Comparison of ENCODE assay signal across 8 cellular contexts in the genomic region with DNA sequence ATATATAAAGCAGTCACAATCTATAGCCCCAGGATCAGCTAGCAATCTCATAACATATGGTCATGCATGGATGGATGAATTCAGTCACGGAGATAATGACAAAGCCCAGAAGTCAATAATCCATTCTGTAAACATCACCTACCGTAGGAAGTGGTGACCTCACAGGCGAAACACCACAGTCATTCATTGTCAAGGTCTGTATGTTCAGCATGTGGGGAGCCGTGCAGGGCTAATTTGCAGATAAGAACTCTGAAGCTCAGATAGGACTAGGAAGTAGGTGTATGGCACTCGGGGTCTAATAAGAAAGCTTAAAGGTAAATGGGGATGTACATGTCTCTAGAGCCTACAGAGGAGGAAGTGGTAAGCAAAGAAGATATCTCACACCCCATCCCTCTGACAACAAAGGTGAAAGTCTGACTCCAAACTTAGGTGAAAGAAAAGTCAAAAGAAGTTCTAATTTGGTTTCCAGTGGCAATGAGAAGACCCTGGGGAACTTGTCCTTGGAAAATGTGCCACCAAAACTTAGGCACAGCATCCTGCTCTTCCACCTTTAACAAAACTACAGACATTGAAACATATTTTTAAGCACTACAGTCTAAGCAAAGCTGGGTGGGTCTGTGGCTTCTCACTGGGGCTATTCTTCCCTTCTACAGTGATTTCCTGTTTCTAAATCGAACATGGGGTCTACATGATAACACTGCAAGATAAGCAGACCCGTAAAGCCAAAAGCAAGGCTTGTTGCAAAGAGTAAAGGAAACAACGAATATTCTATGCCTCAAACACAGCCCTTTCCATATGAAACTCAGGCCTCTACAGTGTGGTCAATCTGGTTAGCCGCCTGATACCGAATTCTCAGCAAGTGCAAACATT. TPM values are rescaled to one million over a fixed set of nuclear protein-coding genes. Genes with fewer than 3 reads are reported as not detected.
A peak's percentile ranks its signal among the peaks of the same experiment; 100 is the strongest.
DNase-seq lines count a peak whose midpoint lies in the region; ATAC-seq, FAIRE-seq and TF ChIP-seq lines count a peak whose summit lies in the region.

No MANE protein-coding gene starts in this region.

- H3K9me3 Mint-ChIP-seq in HFFc6 = no peaks in the 10 kb centered on the region

- FAIRE-seq in kidney (lab: Jason Lieb, UNC) = no peak

- no peaks in the 10 kb centered on the region for H3K4me1 ChIP-seq in effector memory CD4-positive, alpha-beta T cell (ENCODE audit: control insufficient read depth, insufficient read depth, low read length, poor library complexity, severe bottlenecking)
- H3K4me1 ChIP-seq in kidney (ENCODE audit: control insufficient read depth in 1 of 2, insufficient read depth in 1 of 2, low read depth in 1 of 2, low read length in 2 of 2) (no peaks in the 10 kb centered on the region), psoas muscle (no peaks in the 10 kb centered on the region)

- H3K9me3 ChIP-seq in effector memory CD4-positive, alpha-beta T cell (ENCODE audit: control insufficient read depth, low read length) = no peaks in the 10 kb centered on the region
- H3K9me3 ChIP-seq in kidney (ENCODE audit: control insufficient read depth in 1 of 2, low read length in 2 of 2) (no peaks in the 10 kb centered on the region), psoas muscle (no peaks in the 10 kb centered on the region)

- peak overlapping the region; percentile 35 for H3K27ac ChIP-seq in effector memory CD4-positive, alpha-beta T cell (ENCODE audit: insufficient read depth, low read length, poor library complexity, severe bottlenecking)
- H3K27ac ChIP-seq in kidney (ENCODE audit: low read depth in 2 of 2, low read length in 2 of 2) (no peak overlapping the region), psoas muscle (no peak overlapping the region)

- H3K9ac ChIP-seq in kidney (ENCODE audit: low read length in 2 of 2) = no peak overlapping the region

- no peak overlapping the region for H3K4me3 ChIP-seq in GM12865 (ENCODE audit: low read depth, low read length)
- H3K4me3 ChIP-seq in effector memory CD4-positive, alpha-beta T cell (ENCODE audit: insufficient read depth, low read depth, low read length, poor library complexity, severe bottlenecking) = no peak overlapping the region
- H3K4me3 ChIP-seq in kidney (ENCODE audit: low read length in 2 of 2) = no peak overlapping the region
- no peak overlapping the region for H3K4me3 ChIP-seq in psoas muscle

- DNase-seq in GM12865 (ENCODE audit: low read depth) (peak; percentile 49), NCI-H2227 treated with DMSO at 0.1 percent for 48 hours (lab: John Stamatoyannopoulos, UW) (peak; percentile 23), kidney (no peak), HFFc6 (no peak), psoas muscle (no peak)
- peak in 1 of 3 donors; percentile 10 for DNase-seq in effector memory CD4-positive, alpha-beta T cell

- H3K36me3 ChIP-seq in effector memory CD4-positive, alpha-beta T cell (ENCODE audit: control insufficient read depth, insufficient read depth, low read length) = no peaks in the 10 kb centered on the region
- no peaks in the 10 kb centered on the region for H3K36me3 ChIP-seq in kidney (ENCODE audit: control insufficient read depth in 1 of 2, insufficient read depth in 2 of 2, low read length in 2 of 2)
- no peaks in the 10 kb centered on the region for H3K36me3 ChIP-seq in psoas muscle (ENCODE audit: insufficient read depth in 1 of 2, low read depth in 1 of 2)

- no peaks in the 10 kb centered on the region for H3K4me1 Mint-ChIP-seq in HFFc6 (ENCODE audit: low read depth)

- intact Hi-C loops in kidney (cut with DNase I) (no loop called here), psoas muscle (cut with DNase I) (no loop called here)

- 78 to 84% (median 79%) methylated on average over 10 of the region's 10 CpGs for WGBS in psoas muscle, 3 donors

- H3K27me3 ChIP-seq in effector memory CD4-positive, alpha-beta T cell (replicated peaks; ENCODE audit: control insufficient read depth, insufficient read depth, low read length, poor library complexity, severe bottlenecking) = no peaks in the 10 kb centered on the region
- no peaks in the 10 kb centered on the region for H3K27me3 ChIP-seq in psoas muscle (ENCODE audit: insufficient read depth in 3 of 3, low read length in 2 of 3)

- peak; percentile 70 for ATAC-seq in GM21528 (IDR thresholded peaks at IDR 0.05; ENCODE audit: low FRiP score, unreplicated experiment)
- ATAC-seq in psoas muscle = no peak
- no peak for ATAC-seq in HG02840 (IDR thresholded peaks at IDR 0.05; ENCODE audit: low FRiP score, unreplicated experiment)

- H3K36me3 Mint-ChIP-seq in HFFc6 (ENCODE audit: low read depth) = no peaks in the 10 kb centered on the region

- H3K4me3 Mint-ChIP-seq in HFFc6 = no peak overlapping the region

- TF ChIP-seq CTCF in GM12865 (IDR thresholded peaks at IDR 0.05; ENCODE audit: insufficient read depth, low read depth, low read length, missing control alignments) (no peak), kidney (IDR thresholded peaks at IDR 0.05; ENCODE audit: borderline replicate concordance, extremely low read depth, insufficient read depth) (no peak), HFFc6 (IDR thresholded peaks at IDR 0.05) (no peak), psoas muscle (IDR thresholded peaks at IDR 0.05) (no peak)

- H3K27me3 Mint-ChIP-seq in HFFc6 (ENCODE audit: insufficient read depth) = peaks cover 7% of the 10 kb centered on the region

- H3K27ac Mint-ChIP-seq in HFFc6 = no peak overlapping the region

RNA-seq across cellular contexts. Expression of a gene that starts 5.2 kb away (rescaled TPM):
- total RNA-seq in kidney = 0.66 TPM
- not detected for polyA plus RNA-seq in kidney (ENCODE audit: insufficient read depth, low read depth, low replicate concordance)
- total RNA-seq in HFFc6 (2021; fragmentation: NEBNext Ultra II Directional; extraction: Animal tissue kit (Norgen Biotek cat#: 25700)) = not detected
- under 1 TPM in 2 of 4 donors, not detected in 2; 0.10 to 0.42 TPM for total RNA-seq in psoas muscle
- polyA plus RNA-seq in psoas muscle = under 1 TPM in 2 of 3 donors, not detected in 1; 0.60 to 0.64 TPM

RNA-seq across cellular contexts. Expression of a gene that starts 39.0 kb away (rescaled TPM):
- total RNA-seq in kidney = 13.6 TPM
- 4.8 TPM for polyA plus RNA-seq in kidney (ENCODE audit: insufficient read depth, low read depth, low replicate concordance)
- total RNA-seq in HFFc6 (2021; fragmentation: NEBNext Ultra II Directional; extraction: Animal tissue kit (Norgen Biotek cat#: 25700)) = 1 to 10 TPM; 5.2 to 6.4 (median 5.7) TPM
- under 1 TPM; 0.15 to 0.97 (median 0.33) TPM for total RNA-seq in psoas muscle
- polyA plus RNA-seq in psoas muscle = under 1 TPM; 0.11 to 0.19 (median 0.16) TPM

Comparison
In these comparisons a context has a peak if more than half of its experiments do, and no peak if none do; other contexts are left out.
1. DNase-seq: peak in GM12865 (single experiment) and NCI-H2227 treated with DMSO at 0.1 percent for 48 hours (single experiment); none in kidney (single experiment), HFFc6 (single experiment) and psoas muscle (0 of 2).